In genomic region chr1:7508052-7508745, GRCh38 we compare ENCODE assay signal across 17 cellular contexts.
DNase-seq lines count a peak whose midpoint lies in the region; ATAC-seq, FAIRE-seq and TF ChIP-seq lines count a peak whose summit lies in the region.
"Had no signal": no experiment of that assay in that cellular context is flagged by ENCODE, and none has a peak within 500 bp of the region (broad histone marks: within the 10 kb centered on the region; RNA-seq: fewer than 3 reads in every experiment).

No MANE protein-coding gene starts in this region.

- H3K36me3 ChIP-seq in osteoblast (ENCODE audit: insufficient read depth, low read length), result no peaks in the 10 kb centered on the region
- H3K36me3 ChIP-seq: SJCRH30 had no signal

- H3K27me3 ChIP-seq in osteoblast (ENCODE audit: insufficient read depth, low read length), result no peaks in the 10 kb centered on the region

- H3K27ac ChIP-seq in osteoblast (ENCODE audit: low read depth, low read length), result no peak overlapping the region
- H3K27ac ChIP-seq: KMS-11, SJCRH30 had no signal

- H3K79me2 ChIP-seq in osteoblast (ENCODE audit: insufficient read depth, low read length), result no peaks in the 10 kb centered on the region

- FAIRE-seq in RCC 7860 (lab: Jason Lieb, UNC), result no peak
- FAIRE-seq: G401.6 had no signal

- H3K4me1 ChIP-seq in osteoblast (ENCODE audit: insufficient read depth, low read length), result no peaks in the 10 kb centered on the region
- H3K4me1 ChIP-seq: SJCRH30 had no signal

- DNase-seq in Daoy (ENCODE audit: low read depth), result peak; percentile 26
- DNase-seq in RCC 7860 (ENCODE audit: low spot score), result peak; percentile 29
- DNase-seq in head of caudate nucleus, result peak; percentile 21 to 92 (median 71)
- peak; percentile 58 for DNase-seq in osteoblast (ENCODE audit: insufficient read length, low spot score, missing footprints)
- DNase-seq in stimulated activated CD4-positive, alpha-beta T cell treated with anti-CD3 and anti-CD28 coated beads, Interleukin-4, amount 100 ng/mL, for 1 hour, result no peak
- DNase-seq: AML-193, DND-41, NCI-H1417 treated with DMSO at 0.1 percent for 48 hours, NCI-H187 treated with DMSO at 0.1 percent for 48 hours, NCI-H2227 treated with DMSO at 0.1 percent for 48 hours, NCI-H510A treated with DMSO at 0.1 percent for 48 hours, RPMI8226, SJCRH30 had no signal

- no peak overlapping the region for H3K4me3 ChIP-seq in osteoblast (ENCODE audit: insufficient read depth, low read length)
- H3K4me3 ChIP-seq: SJCRH30 had no signal

- no peaks in the 10 kb centered on the region for H4K20me1 ChIP-seq in osteoblast (ENCODE audit: insufficient read depth, low read length)

- intact Hi-C loops in head of caudate nucleus (cut with DNase I), result no loop called here

- no peaks in the 10 kb centered on the region for H3K9me3 ChIP-seq in osteoblast (ENCODE audit: low read depth, low read length)

- H2AFZ ChIP-seq in osteoblast (ENCODE audit: low read length), result no peak overlapping the region

- ATAC-seq in GM21619 (IDR thresholded peaks at IDR 0.05; ENCODE audit: unreplicated experiment) (no peak), GM19455 (IDR thresholded peaks at IDR 0.05; ENCODE audit: unreplicated experiment) (no peak)

- no peak for TF ChIP-seq CTCF in osteoblast (IDR thresholded peaks at IDR 0.05; ENCODE audit: extremely low read depth, low read depth, low read length)

- H3K4me2 ChIP-seq in osteoblast (ENCODE audit: insufficient read depth, low read length), result no peak overlapping the region
- H3K4me2 ChIP-seq: KMS-11 had no signal
